ENCODE assay signal across 12 cellular contexts in genomic region chr11:113529606-113530005, GRCh38. TPM values are rescaled to one million over a fixed set of nuclear protein-coding genes. Genes with fewer than 3 reads are reported as not detected.
"Had no signal": no experiment of that assay in that cellular context is flagged by ENCODE, and none has a peak within 500 bp of the region (broad histone marks: within the 10 kb centered on the region; RNA-seq: fewer than 3 reads in every experiment).

No MANE protein-coding gene starts in this region.

- ATAC-seq: activated T-cell treated with anti-CD3 and anti-CD28 coated beads, Interleukin-2, amount 50 U/mL, for 72 hours; gastroesophageal sphincter had no signal

- H3K4me3 Mint-ChIP-seq: activated naive CD8-positive, alpha-beta T cell treated with anti-CD3 and anti-CD28 coated beads, Interleukin-2, amount 10 ng/mL, durations not matched to agents 7 days and 5 days; activated T-cell treated with anti-CD3 and anti-CD28 coated beads, Interleukin-2, amount 50 U/mL, for 72 hours; neural progenitor cell had no signal

- H2AFZ ChIP-seq: neural progenitor cell had no signal

- H3K4me2 ChIP-seq: neural progenitor cell had no signal

- H3K27me3 ChIP-seq: neural progenitor cell, ovary had no signal

- H3K27ac ChIP-seq: gastroesophageal sphincter, neural progenitor cell, ovary, stomach, thoracic aorta had no signal

- H3K4me1 ChIP-seq: neural progenitor cell, stomach had no signal

- DNase-seq: activated CD4-positive, alpha-beta T cell treated with anti-CD3 and anti-CD28 coated beads for 1 hour; activated CD4-positive, alpha-beta T cell treated with anti-CD3 and anti-CD28 coated beads, Interleukin-2, amount 50 U/mL, for 48 hours; activated naive CD8-positive, alpha-beta T cell treated with anti-CD3 and anti-CD28 coated beads, Interleukin-2, amount 10 ng/mL, durations not matched to agents 7 days and 5 days; activated T-cell treated with anti-CD3 and anti-CD28 coated beads, Interleukin-2, amount 50 U/mL, for 72 hours; aorta; ovary; stimulated activated CD4-positive, alpha-beta T cell treated with anti-CD3 and anti-CD28 coated beads, Interleukin-4, amount 100 ng/mL, for 1 hour; stomach had no signal

- H3K4me1 Mint-ChIP-seq: activated naive CD8-positive, alpha-beta T cell treated with anti-CD3 and anti-CD28 coated beads, Interleukin-2, amount 10 ng/mL, durations not matched to agents 7 days and 5 days had no signal

- H3K36me3 Mint-ChIP-seq: activated naive CD8-positive, alpha-beta T cell treated with anti-CD3 and anti-CD28 coated beads, Interleukin-2, amount 10 ng/mL, durations not matched to agents 7 days and 5 days; neural progenitor cell had no signal

- H3K27ac Mint-ChIP-seq: activated naive CD8-positive, alpha-beta T cell treated with anti-CD3 and anti-CD28 coated beads, Interleukin-2, amount 10 ng/mL, durations not matched to agents 7 days and 5 days; activated T-cell treated with anti-CD3 and anti-CD28 coated beads, Interleukin-2, amount 50 U/mL, for 72 hours; neural progenitor cell had no signal

- H3K9me3 Mint-ChIP-seq: activated naive CD8-positive, alpha-beta T cell treated with anti-CD3 and anti-CD28 coated beads, Interleukin-2, amount 10 ng/mL, durations not matched to agents 7 days and 5 days; activated T-cell treated with anti-CD3 and anti-CD28 coated beads, Interleukin-2, amount 50 U/mL, for 72 hours had no signal

- H3K4me3 ChIP-seq: gastroesophageal sphincter, neural progenitor cell, ovary, stomach, thoracic aorta had no signal

- H3K36me3 ChIP-seq: gastroesophageal sphincter, neural progenitor cell, ovary, stomach, thoracic aorta had no signal

RNA-seq across cellular contexts. Expression of gene DRD2, which starts 54.4 kb away (rescaled TPM):
- total RNA-seq: activated naive CD8-positive, alpha-beta T cell treated with anti-CD3 and anti-CD28 coated beads, Interleukin-2, amount 10 ng/mL, durations not matched to agents 7 days and 5 days; liver; stomach; thoracic aorta had no signal
- polyA plus RNA-seq: liver had no signal
